ENCODE assay signal across 2 cellular contexts in the genomic region with DNA sequence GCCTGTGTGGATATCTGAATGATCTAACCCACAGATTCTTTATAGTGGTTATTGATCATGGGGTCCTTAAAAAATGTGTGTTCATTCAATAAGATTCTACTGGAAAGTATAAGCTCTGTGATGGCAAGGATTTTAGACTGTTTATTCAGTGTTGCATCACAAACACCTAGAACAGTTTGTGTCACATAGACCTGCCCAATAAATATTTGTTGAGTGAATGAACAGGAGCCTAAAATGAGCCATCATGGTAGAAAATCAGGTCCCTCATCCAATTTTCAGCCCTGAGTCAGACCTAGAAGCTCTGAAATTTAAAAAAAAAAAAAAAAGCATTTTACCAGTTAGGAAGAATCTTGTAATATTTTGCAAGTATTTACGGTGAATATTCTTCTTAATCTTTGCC.
TF ChIP-seq lines count a peak whose summit lies in the region.

No MANE protein-coding gene starts in this region.

TF ChIP-seq in liver, 16 proteins besides CTCF, POLR2A, EP300 and RAD21:
- TF ChIP-seq RXRA (IDR thresholded peaks at IDR 0.05), result peak in 1 of 2 donors; percentile 41
- TF ChIP-seq JUND (IDR thresholded peaks at IDR 0.05), result no peak
- TF ChIP-seq SP1 (IDR thresholded peaks at IDR 0.05), result no peak
- TF ChIP-seq FOXA2 (IDR thresholded peaks at IDR 0.05), result peak; percentile 5
- peak; percentile 43 for TF ChIP-seq YY1 (IDR thresholded peaks at IDR 0.05)
- peak; percentile 14 to 54 for TF ChIP-seq HNF4A (conservative IDR thresholded peaks at IDR 0.05)
- TF ChIP-seq, protein P1, sequence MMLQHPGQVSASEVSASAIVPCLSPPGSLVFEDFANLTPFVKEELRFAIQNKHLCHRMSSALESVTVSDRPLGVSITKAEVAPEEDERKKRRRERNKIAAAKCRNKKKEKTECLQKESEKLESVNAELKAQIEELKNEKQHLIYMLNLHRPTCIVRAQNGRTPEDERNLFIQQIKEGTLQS (IDR thresholded peaks at IDR 0.05), result peak; percentile 19

TF ChIP-seq in HepG2, 621 proteins besides CTCF, POLR2A, EP300 and RAD21:
- TF ChIP-seq, protein P2, sequence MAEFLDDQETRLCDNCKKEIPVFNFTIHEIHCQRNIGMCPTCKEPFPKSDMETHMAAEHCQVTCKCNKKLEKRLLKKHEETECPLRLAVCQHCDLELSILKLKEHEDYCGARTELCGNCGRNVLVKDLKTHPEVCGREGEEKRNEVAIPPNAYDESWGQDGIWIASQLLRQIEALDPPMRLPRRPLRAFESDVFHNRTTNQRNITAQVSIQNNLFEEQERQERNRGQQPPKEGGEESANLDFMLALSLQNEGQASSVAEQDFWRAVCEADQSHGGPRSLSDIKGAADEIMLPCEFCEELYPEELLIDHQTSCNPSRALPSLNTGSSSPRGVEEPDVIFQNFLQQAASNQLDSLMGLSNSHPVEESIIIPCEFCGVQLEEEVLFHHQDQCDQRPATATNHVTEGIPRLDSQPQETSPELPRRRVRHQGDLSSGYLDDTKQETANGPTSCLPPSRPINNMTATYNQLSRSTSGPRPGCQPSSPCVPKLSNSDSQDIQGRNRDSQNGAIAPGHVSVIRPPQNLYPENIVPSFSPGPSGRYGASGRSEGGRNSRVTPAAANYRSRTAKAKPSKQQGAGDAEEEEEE (CRISPR knock-in tag; IDR thresholded peaks at IDR 0.05; ENCODE audit: borderline replicate concordance), result no peak
- TF ChIP-seq ZNF841 (CRISPR knock-in tag; IDR thresholded peaks at IDR 0.05; ENCODE audit: borderline replicate concordance) (no peak), MIER3 (CRISPR knock-in tag; IDR thresholded peaks at IDR 0.05; ENCODE audit: borderline replicate concordance) (no peak), TCF7 (IDR thresholded peaks at IDR 0.05; ENCODE audit: low read depth) (no peak), ZNF562 (CRISPR knock-in tag; IDR thresholded peaks at IDR 0.05; ENCODE audit: borderline replicate concordance) (no peak), ZNF253 (CRISPR knock-in tag; IDR thresholded peaks at IDR 0.05; ENCODE audit: borderline replicate concordance) (no peak), ZFY (CRISPR knock-in tag; IDR thresholded peaks at IDR 0.05) (no peak), HNRNPH1 (optimal IDR thresholded peaks at IDR 0.05; ENCODE audit: low read depth, low read length) (no peak), PHF20 (CRISPR knock-in tag; IDR thresholded peaks at IDR 0.05) (no peak), NFE2L2 (IDR thresholded peaks at IDR 0.05; ENCODE audit: low read length) (no peak), ZEB1 (IDR thresholded peaks at IDR 0.05; ENCODE audit: insufficient replicate concordance, low read depth) (no peak)
- TF ChIP-seq, protein P3, sequence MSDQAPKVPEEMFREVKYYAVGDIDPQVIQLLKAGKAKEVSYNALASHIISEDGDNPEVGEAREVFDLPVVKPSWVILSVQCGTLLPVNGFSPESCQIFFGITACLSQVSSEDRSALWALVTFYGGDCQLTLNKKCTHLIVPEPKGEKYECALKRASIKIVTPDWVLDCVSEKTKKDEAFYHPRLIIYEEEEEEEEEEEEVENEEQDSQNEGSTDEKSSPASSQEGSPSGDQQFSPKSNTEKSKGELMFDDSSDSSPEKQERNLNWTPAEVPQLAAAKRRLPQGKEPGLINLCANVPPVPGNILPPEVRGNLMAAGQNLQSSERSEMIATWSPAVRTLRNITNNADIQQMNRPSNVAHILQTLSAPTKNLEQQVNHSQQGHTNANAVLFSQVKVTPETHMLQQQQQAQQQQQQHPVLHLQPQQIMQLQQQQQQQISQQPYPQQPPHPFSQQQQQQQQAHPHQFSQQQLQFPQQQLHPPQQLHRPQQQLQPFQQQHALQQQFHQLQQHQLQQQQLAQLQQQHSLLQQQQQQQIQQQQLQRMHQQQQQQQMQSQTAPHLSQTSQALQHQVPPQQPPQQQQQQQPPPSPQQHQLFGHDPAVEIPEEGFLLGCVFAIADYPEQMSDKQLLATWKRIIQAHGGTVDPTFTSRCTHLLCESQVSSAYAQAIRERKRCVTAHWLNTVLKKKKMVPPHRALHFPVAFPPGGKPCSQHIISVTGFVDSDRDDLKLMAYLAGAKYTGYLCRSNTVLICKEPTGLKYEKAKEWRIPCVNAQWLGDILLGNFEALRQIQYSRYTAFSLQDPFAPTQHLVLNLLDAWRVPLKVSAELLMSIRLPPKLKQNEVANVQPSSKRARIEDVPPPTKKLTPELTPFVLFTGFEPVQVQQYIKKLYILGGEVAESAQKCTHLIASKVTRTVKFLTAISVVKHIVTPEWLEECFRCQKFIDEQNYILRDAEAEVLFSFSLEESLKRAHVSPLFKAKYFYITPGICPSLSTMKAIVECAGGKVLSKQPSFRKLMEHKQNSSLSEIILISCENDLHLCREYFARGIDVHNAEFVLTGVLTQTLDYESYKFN (CRISPR knock-in tag; conservative IDR thresholded peaks at IDR 0.05), result no peak
- TF ChIP-seq, protein P4, sequence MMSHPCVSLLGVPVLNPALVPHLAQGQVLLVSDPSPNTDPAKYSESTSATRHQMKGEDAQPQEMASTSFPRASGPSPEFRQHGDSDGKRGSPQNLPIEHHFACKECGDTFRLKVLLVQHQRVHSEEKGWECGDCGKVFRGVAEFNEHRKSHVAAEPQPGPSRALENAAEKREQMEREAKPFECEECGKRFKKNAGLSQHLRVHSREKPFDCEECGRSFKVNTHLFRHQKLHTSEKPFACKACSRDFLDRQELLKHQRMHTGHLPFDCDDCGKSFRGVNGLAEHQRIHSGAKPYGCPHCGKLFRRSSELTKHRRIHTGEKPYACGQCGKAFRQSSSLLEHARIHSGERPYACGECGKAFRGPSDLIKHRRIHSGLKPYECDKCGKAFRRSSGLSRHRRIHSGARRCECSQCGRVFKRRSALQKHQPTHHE (CRISPR knock-in tag; IDR thresholded peaks at IDR 0.05; ENCODE audit: borderline replicate concordance), result no peak
